Comparison of ENCODE assay signal across 20 cellular contexts in the genomic region with DNA sequence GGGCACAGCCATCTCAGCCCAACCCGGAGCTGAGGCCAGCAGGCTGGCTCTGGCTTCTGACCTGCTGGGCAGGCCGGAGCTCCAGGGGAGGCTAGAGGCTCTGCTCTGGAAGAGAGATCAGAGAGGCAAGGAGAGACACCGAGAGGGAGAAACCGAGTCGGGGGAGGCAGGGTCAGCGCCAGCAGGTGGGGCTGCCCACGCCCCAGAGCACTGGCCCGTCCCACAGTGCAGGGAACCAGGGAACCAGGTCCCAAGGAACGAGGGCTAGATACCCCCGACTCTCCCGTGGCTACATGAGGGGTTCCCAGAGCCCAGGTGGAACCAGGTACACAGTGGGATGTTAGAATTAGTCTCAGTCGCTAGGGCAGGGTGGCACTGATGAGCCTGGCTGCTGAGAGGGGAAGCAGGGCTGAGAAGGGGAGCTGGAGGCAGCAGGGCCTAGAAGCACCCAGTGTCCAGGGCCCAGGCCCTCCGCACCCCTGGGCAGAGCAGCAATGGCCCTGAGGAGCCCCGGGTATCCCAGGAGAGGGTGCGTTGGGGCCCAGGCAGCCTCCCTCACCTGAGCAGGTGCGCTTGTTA. TPM values are rescaled to one million over a fixed set of nuclear protein-coding genes. Genes with fewer than 3 reads are reported as not detected.
DNase-seq lines count a peak whose midpoint lies in the region; ATAC-seq, FAIRE-seq and TF ChIP-seq lines count a peak whose summit lies in the region.
"Had no signal": no experiment of that assay in that cellular context is flagged by ENCODE, and none has a peak within 500 bp of the region (broad histone marks: within the 10 kb centered on the region; RNA-seq: fewer than 3 reads in every experiment).

No MANE protein-coding gene starts in this region.

- peaks cover 24% of the 10 kb centered on the region; the same call in 1 of the 2 replicates for H3K23me2 ChIP-seq in H1 (ENCODE audit: low read depth, low read length)

- intact Hi-C loops in lower lobe of right lung (cut with DNase I) (no loop called here), upper lobe of right lung (cut with DNase I) (no loop called here)

- no peak overlapping the region for H3K18ac ChIP-seq in H1 (ENCODE audit: extremely low read depth, low read length)

- H2AFZ ChIP-seq in H1 (ENCODE audit: low read length): peak overlapping the region; percentile 71; the same call in 1 of the 2 replicates

- H2AK5ac ChIP-seq in H1 (ENCODE audit: low read depth, low read length): no peak overlapping the region

- H3K27me3 Mint-ChIP-seq in stimulated activated naive CD8-positive, alpha-beta T cell treated with anti-CD3 and anti-CD28 coated beads, Interleukin-15, amount 100 ng/mL, for 72 hours: no peaks in the 10 kb centered on the region

- peaks cover 0 to 8% of the 10 kb centered on the region in 2 experiments for H4K20me1 ChIP-seq in H1 (replicated peaks in 1 of 2; ENCODE audit: control insufficient read depth in 1 of 2, insufficient read depth in 2 of 2, low read length in 2 of 2)

- no peak overlapping the region for H3K4me3 ChIP-seq in H1 (ENCODE audit: extremely low read depth in 1 of 4, insufficient read depth in 2 of 4, low read depth in 3 of 4, low read length in 4 of 4)
- no peak overlapping the region for H3K4me3 ChIP-seq in lower lobe of right lung
- H3K4me3 ChIP-seq in upper lobe of right lung: no peak overlapping the region
- H3K4me3 ChIP-seq: GM12878, Peyer's patch had no signal

- H3K9me3 ChIP-seq in H1 (ENCODE audit: insufficient read depth in 2 of 2, low read depth in 1 of 2, low read length in 1 of 2) (no peaks in the 10 kb centered on the region), lower lobe of right lung (no peaks in the 10 kb centered on the region), upper lobe of right lung (no peaks in the 10 kb centered on the region)
- H3K9me3 ChIP-seq: Peyer's patch had no signal

- H3K14ac ChIP-seq in H1 (ENCODE audit: insufficient read length): no peak overlapping the region

- no peak overlapping the region for H2BK120ac ChIP-seq in H1 (replicated peaks; ENCODE audit: low read depth, low read length)

- H3K4ac ChIP-seq in H1 (replicated peaks; ENCODE audit: insufficient read length, low read depth, low read length): no peak overlapping the region

- 0 out of 2 replicates have a peak overlapping the region, but pooled peaks have one; percentile 52 for H4K8ac ChIP-seq in H1 (ENCODE audit: extremely low read depth, insufficient read depth, low read length)

- CTCF ChIA-PET in H1 (lab: Charles Lee; ENCODE audit: partially characterized antibody): interaction anchor here (2.0 to 14.5 kb wide), 2 partner anchors 7 to 16 kb away, joined by 7 to 168 read pairs; no protein-coding TSS in a partner anchor

- TF ChIP-seq RAD21 in H1 (IDR thresholded peaks at IDR 0.05 in 1 of 2, conservative IDR thresholded peaks at IDR 0.05 in 1 of 2; ENCODE audit: low read depth in 2 of 2, low read length in 2 of 2): no peak

- no peak overlapping the region for H2BK15ac ChIP-seq in H1 (ENCODE audit: low read length)

- H3K36me3 ChIP-seq in H1 (ENCODE audit: control insufficient read depth in 2 of 4, insufficient read depth in 4 of 4, low read length in 3 of 4) (no peaks in the 10 kb centered on the region), lower lobe of right lung (no peaks in the 10 kb centered on the region), upper lobe of right lung (no peaks in the 10 kb centered on the region)
- H3K36me3 ChIP-seq: Peyer's patch had no signal

- H3K56ac ChIP-seq in H1 (replicated peaks; ENCODE audit: insufficient read length, low read depth, low read length): no peak overlapping the region

- no peak for DNase-seq in stimulated activated naive CD8-positive, alpha-beta T cell treated with anti-CD3 and anti-CD28 coated beads, Interleukin-15, amount 100 ng/mL, for 72 hours
- DNase-seq in stimulated activated naive CD8-positive, alpha-beta T cell treated with anti-CD3 and anti-CD28 coated beads, Interleukin-15, Interleukin-2, amounts not matched to agents 100 U/mL and 50 U/mL, for 24 hours: no peak
- no peak for DNase-seq in H1 (ENCODE audit: low read depth in 1 of 2, low spot score in 2 of 2)
- DNase-seq in lower lobe of right lung: peak; percentile 32
- DNase-seq in upper lobe of right lung: no peak
- no peak for DNase-seq in retina
- DNase-seq in RCC 7860 (ENCODE audit: low spot score): no peak
- DNase-seq: ACHN; Calu3; CD4-positive, CD25-positive, alpha-beta regulatory T cell; NCI-H1105 treated with DMSO at 0.1 percent for 48 hours; NCI-H187; NCI-H2171; NCI-H774; SHP77 treated with DMSO at 0.1 percent for 48 hours had no signal

- H2BK20ac ChIP-seq in H1 (ENCODE audit: low read length): no peak overlapping the region

- FAIRE-seq in H1 (lab: Jason Lieb, UNC) (no peak), RCC 7860 (lab: Jason Lieb, UNC) (no peak)
- FAIRE-seq: GM12878, GM19239 had no signal

- H4K91ac ChIP-seq in H1 (replicated peaks; ENCODE audit: insufficient read length, low read length): no peak overlapping the region

- no peak for TF ChIP-seq POLR2A in H1 (IDR thresholded peaks at IDR 0.05; ENCODE audit: control extremely low read depth in 1 of 2, low read depth in 2 of 2, low read length in 2 of 2)

- no peak overlapping the region for H3K9ac ChIP-seq in H1 (replicated peaks in 1 of 4; ENCODE audit: extremely low read depth in 1 of 4, low read depth in 3 of 4, low read length in 3 of 4)

- POLR2A ChIA-PET in H1 (lab: Charles Lee; ENCODE audit: partially characterized antibody): interaction anchor here (0.5 to 2.6 kb wide), 8 partner anchors 10 to 33 kb away, joined by 3 to 9 read pairs (median 4); a partner anchor contains a TSS

- H3K4me1 Mint-ChIP-seq in stimulated activated naive CD8-positive, alpha-beta T cell treated with anti-CD3 and anti-CD28 coated beads, Interleukin-15, amount 100 ng/mL, for 72 hours: no peaks in the 10 kb centered on the region
- H3K4me1 Mint-ChIP-seq: CD4-positive, CD25-positive, alpha-beta regulatory T cell had no signal

- H3K23ac ChIP-seq in H1 (ENCODE audit: insufficient read length): no peak overlapping the region

- no peak overlapping the region for H3K4me3 Mint-ChIP-seq in stimulated activated naive CD8-positive, alpha-beta T cell treated with anti-CD3 and anti-CD28 coated beads, Interleukin-15, amount 100 ng/mL, for 72 hours
- H3K4me3 Mint-ChIP-seq: CD4-positive, CD25-positive, alpha-beta regulatory T cell had no signal

- TF ChIP-seq CTCF in H1 (IDR thresholded peaks at IDR 0.05; ENCODE audit: control extremely low read depth in 1 of 3, insufficient read depth in 1 of 3, low read depth in 1 of 3, low read length in 3 of 3) (no peak), lower lobe of right lung (IDR thresholded peaks at IDR 0.05) (no peak), upper lobe of right lung (IDR thresholded peaks at IDR 0.05) (no peak)

- H3K4me1 ChIP-seq in H1 (replicated peaks in 1 of 4; ENCODE audit: control insufficient read depth in 3 of 4, insufficient read depth in 4 of 4, low read length in 3 of 4) (peaks cover 0 to 10% (median 1%) of the 10 kb centered on the region in 4 experiments; a peak in 4 of 7 replicates), lower lobe of right lung (no peaks in the 10 kb centered on the region), upper lobe of right lung (no peaks in the 10 kb centered on the region)
- H3K4me1 ChIP-seq: Peyer's patch had no signal

- no peak for TF ChIP-seq EP300 in H1 (IDR thresholded peaks at IDR 0.05; ENCODE audit: borderline replicate concordance in 1 of 2, low read depth in 2 of 2, low read length in 2 of 2)

- H3K27ac ChIP-seq in H1 (ENCODE audit: low read depth, low read length) (no peak overlapping the region), lower lobe of right lung (no peak overlapping the region), upper lobe of right lung (no peak overlapping the region)
- H3K27ac ChIP-seq: Peyer's patch had no signal

- no peaks in the 10 kb centered on the region for H3K9me3 Mint-ChIP-seq in stimulated activated naive CD8-positive, alpha-beta T cell treated with anti-CD3 and anti-CD28 coated beads, Interleukin-15, amount 100 ng/mL, for 72 hours
- H3K9me3 Mint-ChIP-seq: CD4-positive, CD25-positive, alpha-beta regulatory T cell had no signal

- peak; percentile 19 for ATAC-seq in stimulated activated naive CD8-positive, alpha-beta T cell treated with anti-CD3 and anti-CD28 coated beads, Interleukin-15, amount 100 ng/mL, for 72 hours
- no peak for ATAC-seq in stimulated activated naive CD8-positive, alpha-beta T cell treated with anti-CD3 and anti-CD28 coated beads, Interleukin-15, Interleukin-2, amounts not matched to agents 100 U/mL and 50 U/mL, for 24 hours
- ATAC-seq in lower lobe of right lung (no peak), upper lobe of right lung (peak; percentile 7), GM19397 (IDR thresholded peaks at IDR 0.05; ENCODE audit: unreplicated experiment) (no peak)
- ATAC-seq: GM12878 had no signal

- no peak overlapping the region for H4K5ac ChIP-seq in H1 (ENCODE audit: insufficient read length, low read depth, low read length)

- no peaks in the 10 kb centered on the region for H3K27me3 ChIP-seq in H1 (replicated peaks in 1 of 4; ENCODE audit: control insufficient read depth in 3 of 4, extremely low read depth in 1 of 4, insufficient read depth in 3 of 4, low read length in 3 of 4)
- H3K27me3 ChIP-seq in lower lobe of right lung (ENCODE audit: low read depth): no peaks in the 10 kb centered on the region
- H3K27me3 ChIP-seq in upper lobe of right lung: no peaks in the 10 kb centered on the region
- H3K27me3 ChIP-seq: Peyer's patch had no signal

- H2BK12ac ChIP-seq in H1 (ENCODE audit: low read depth, low read length): no peak overlapping the region

- H3K4me2 ChIP-seq in H1 (ENCODE audit: insufficient read depth in 1 of 2, low read depth in 2 of 2, low read length in 2 of 2): 0 out of 4 replicates have a peak overlapping the region, but pooled peaks have one; percentile 42 to 50

- WGBS in H1 (ENCODE audit: extremely low coverage in 1 of 2, insufficient coverage in 1 of 2, insufficient read length in 1 of 2, insufficient replicate concordance in 2 of 2, low coverage in 1 of 2, low lambda C conversion rate in 2 of 2, missing lambda C conversion rate in 1 of 2), 2 experiments: 84% methylated on average over 15 of the region's 16 CpGs; no CpG with 5 or more reads in 1 of the 2 experiments

- peak overlapping the region in 1 of 2 donors; percentile 35 for H3K27ac Mint-ChIP-seq in stimulated activated naive CD8-positive, alpha-beta T cell treated with anti-CD3 and anti-CD28 coated beads, Interleukin-15, amount 100 ng/mL, for 72 hours
- H3K27ac Mint-ChIP-seq: CD4-positive, CD25-positive, alpha-beta regulatory T cell had no signal

- H2BK5ac ChIP-seq in H1 (ENCODE audit: low read depth, low read length): 0 out of 2 replicates have a peak overlapping the region, but pooled peaks have one; percentile 16

- H3K79me2 ChIP-seq in H1 (ENCODE audit: control insufficient read depth in 1 of 2, insufficient read depth in 2 of 2, low read length in 2 of 2): no peaks in the 10 kb centered on the region

- H3K79me1 ChIP-seq in H1 (ENCODE audit: low read depth, low read length): no peaks in the 10 kb centered on the region

RNA-seq across cellular contexts. Expression of a gene that starts 2.1 kb away (rescaled TPM):
- 0.90 and 1.2 TPM in 2 replicates for total RNA-seq in H1 (2021; fragmentation: NEBNext Ultra II Directional; extraction: Animal tissue kit (Norgen Biotek cat#: 25700))
- 0.54 and 0.78 TPM in 2 replicates for polyA plus RNA-seq in H1 (2011; rRNA removed)
- 0.43 TPM for polyA plus RNA-seq in H1 (2011; cell fraction: cytosol; rRNA removed)
- 2.1 TPM for polyA plus RNA-seq in H1 (2011; cell fraction: nucleus; rRNA removed)
- polyA plus RNA-seq in H1 (2012, experiment 1 of 2): 2.7 to 2.9 TPM (median 2.8 TPM) in 4 replicates
- polyA plus RNA-seq in H1 (2012, experiment 2 of 2): 0.77 TPM
- 0.61 TPM for polyA plus RNA-seq in H1 (2013, experiment 1 of 2)
- 0.72 TPM for polyA plus RNA-seq in H1 (2013, experiment 2 of 2)
- polyA minus RNA-seq in H1 (2011; rRNA and poly(A)+ RNA removed): 0.29 and 0.63 TPM in 2 replicates
- polyA minus RNA-seq in H1 (2011; cell fraction: cytosol; rRNA and poly(A)+ RNA removed): not detected
- polyA minus RNA-seq in H1 (2011; cell fraction: nucleus; rRNA and poly(A)+ RNA removed): 1.2 TPM
- total RNA-seq in lower lobe of right lung: not detected
- not detected for total RNA-seq in upper lobe of right lung
- total RNA-seq: Calu3; CD4-positive, CD25-positive, alpha-beta regulatory T cell; NCI-H460; Peyer's patch had no signal

RNA-seq across cellular contexts. Expression of a gene that starts 14.9 kb away (rescaled TPM):
- total RNA-seq in H1 (2021; fragmentation: NEBNext Ultra II Directional; extraction: Animal tissue kit (Norgen Biotek cat#: 25700)): 206 and 208 TPM in 2 replicates
- 110 and 182 TPM in 2 replicates for polyA plus RNA-seq in H1 (2011; rRNA removed)
- polyA plus RNA-seq in H1 (2011; cell fraction: cytosol; rRNA removed): 94.1 TPM
- polyA plus RNA-seq in H1 (2011; cell fraction: nucleus; rRNA removed): 133 TPM
- polyA plus RNA-seq in H1 (2012, experiment 1 of 2): 123 to 274 TPM (median 235 TPM) in 4 replicates
- 289 TPM for polyA plus RNA-seq in H1 (2012, experiment 2 of 2)
- polyA plus RNA-seq in H1 (2013, experiment 1 of 2): 291 TPM
- 264 TPM for polyA plus RNA-seq in H1 (2013, experiment 2 of 2)
- polyA minus RNA-seq in H1 (2011; rRNA and poly(A)+ RNA removed): 78.0 and 108 TPM in 2 replicates
- 134 TPM for polyA minus RNA-seq in H1 (2011; cell fraction: cytosol; rRNA and poly(A)+ RNA removed)
- polyA minus RNA-seq in H1 (2011; cell fraction: nucleus; rRNA and poly(A)+ RNA removed): 86.5 TPM
- total RNA-seq in lower lobe of right lung (38.7 TPM), upper lobe of right lung (46.1 TPM)

RNA-seq across cellular contexts. Expression of a gene that starts 32.5 kb away (rescaled TPM):
- total RNA-seq in H1 (2021; fragmentation: NEBNext Ultra II Directional; extraction: Animal tissue kit (Norgen Biotek cat#: 25700)): 232 and 240 TPM in 2 replicates
- polyA plus RNA-seq in H1 (2011; rRNA removed): 121 and 144 TPM in 2 replicates
- polyA plus RNA-seq in H1 (2011; cell fraction: cytosol; rRNA removed): 216 TPM
- 92.6 TPM for polyA plus RNA-seq in H1 (2011; cell fraction: nucleus; rRNA removed)
- 239 to 401 TPM (median 318 TPM) in 4 replicates for polyA plus RNA-seq in H1 (2012, experiment 1 of 2)
- 40.2 TPM for polyA plus RNA-seq in H1 (2012, experiment 2 of 2)
- polyA plus RNA-seq in H1 (2013, experiment 1 of 2): 183 TPM
- polyA plus RNA-seq in H1 (2013, experiment 2 of 2): 175 TPM
- polyA minus RNA-seq in H1 (2011; rRNA and poly(A)+ RNA removed): 122 and 124 TPM in 2 replicates
- polyA minus RNA-seq in H1 (2011; cell fraction: cytosol; rRNA and poly(A)+ RNA removed): 148 TPM
- polyA minus RNA-seq in H1 (2011; cell fraction: nucleus; rRNA and poly(A)+ RNA removed): 132 TPM
- total RNA-seq in lower lobe of right lung (117 TPM), upper lobe of right lung (112 TPM)

RNA-seq across cellular contexts. Expression of a gene that starts 54.7 kb away (rescaled TPM):
- total RNA-seq in H1 (2021; fragmentation: NEBNext Ultra II Directional; extraction: Animal tissue kit (Norgen Biotek cat#: 25700)): 77.3 and 86.1 TPM in 2 replicates
- 44.1 and 57.9 TPM in 2 replicates for polyA plus RNA-seq in H1 (2011; rRNA removed)
- polyA plus RNA-seq in H1 (2011; cell fraction: cytosol; rRNA removed): 71.8 TPM
- 104 TPM for polyA plus RNA-seq in H1 (2011; cell fraction: nucleus; rRNA removed)
- 68.8 to 78.7 TPM (median 73.7 TPM) in 4 replicates for polyA plus RNA-seq in H1 (2012, experiment 1 of 2)
- 13.8 TPM for polyA plus RNA-seq in H1 (2012, experiment 2 of 2)
- 55.9 TPM for polyA plus RNA-seq in H1 (2013, experiment 1 of 2)
- polyA plus RNA-seq in H1 (2013, experiment 2 of 2): 52.2 TPM
- polyA minus RNA-seq in H1 (2011; rRNA and poly(A)+ RNA removed): 66.7 and 90.4 TPM in 2 replicates
- polyA minus RNA-seq in H1 (2011; cell fraction: cytosol; rRNA and poly(A)+ RNA removed): 33.6 TPM
- polyA minus RNA-seq in H1 (2011; cell fraction: nucleus; rRNA and poly(A)+ RNA removed): 74.2 TPM
- total RNA-seq in lower lobe of right lung (47.7 TPM), upper lobe of right lung (50.9 TPM)

Comparison
In these comparisons a context has a peak if more than half of its experiments do, and no peak if none do; other contexts are left out.
1. ATAC-seq: peak in stimulated activated naive CD8-positive, alpha-beta T cell treated with anti-CD3 and anti-CD28 coated beads, Interleukin-15, amount 100 ng/mL, for 72 hours (single experiment) and upper lobe of right lung (single experiment); none in stimulated activated naive CD8-positive, alpha-beta T cell treated with anti-CD3 and anti-CD28 coated beads, Interleukin-15, Interleukin-2, amounts not matched to agents 100 U/mL and 50 U/mL, for 24 hours (single experiment), lower lobe of right lung (0 of 2) and GM19397 (single experiment).